Comparison of ENCODE assay signal across 12 cellular contexts in genomic region chr19:38556521-38557174, GRCh38.
DNase-seq lines count a peak whose midpoint lies in the region; ATAC-seq and TF ChIP-seq lines count a peak whose summit lies in the region.
"Had no signal": no experiment of that assay in that cellular context is flagged by ENCODE, and none has a peak within 500 bp of the region (broad histone marks: within the 10 kb centered on the region; RNA-seq: fewer than 3 reads in every experiment).

No MANE protein-coding gene starts in this region.

- H3K27me3 Mint-ChIP-seq in CD8-positive, alpha-beta memory T cell: no peaks in the 10 kb centered on the region

- POLR2A ChIA-PET in CD8-positive, alpha-beta memory T cell (lab: Charles Lee): interaction anchor here (0.7 to 0.8 kb wide), 5 partner anchors 14 to 302 kb away, joined by 3 to 6 read pairs (median 4); partner anchors contain the start of gene EIF3K

- H3K4me1 Mint-ChIP-seq in CD8-positive, alpha-beta memory T cell: peaks cover 47 to 73% (median 67%) of the 10 kb centered on the region in 3 donors

- H3K27ac ChIP-seq in CD8-positive, alpha-beta memory T cell (ENCODE audit: low read depth, low read length): no peak overlapping the region
- H3K27ac ChIP-seq in RWPE2 (ENCODE audit: poor library complexity, severe bottlenecking): no peak overlapping the region
- no peak overlapping the region for H3K27ac ChIP-seq in foreskin keratinocyte
- H3K27ac ChIP-seq in WERI-Rb-1: no peak overlapping the region
- H3K27ac ChIP-seq: sigmoid colon had no signal

- peak; percentile 28 for TF ChIP-seq CTCF in GM20000 (IDR thresholded peaks at IDR 0.05; ENCODE audit: extremely low read depth, missing control alignments)
- TF ChIP-seq CTCF in RWPE2 (IDR thresholded peaks at IDR 0.05; ENCODE audit: poor library complexity, severe bottlenecking): peak; percentile 54
- peak; percentile 72 for TF ChIP-seq CTCF in foreskin keratinocyte (conservative IDR thresholded peaks at IDR 0.05)
- TF ChIP-seq CTCF in WERI-Rb-1 (IDR thresholded peaks at IDR 0.05; ENCODE audit: low read depth, low read length): no peak

- no peaks in the 10 kb centered on the region for H3K36me3 ChIP-seq in CD8-positive, alpha-beta memory T cell (ENCODE audit: insufficient read depth, low read length)
- H3K36me3 ChIP-seq in RWPE2 (ENCODE audit: low read depth) (no peaks in the 10 kb centered on the region), WERI-Rb-1 (no peaks in the 10 kb centered on the region)
- H3K36me3 ChIP-seq: sigmoid colon had no signal

- no peaks in the 10 kb centered on the region for H3K36me3 Mint-ChIP-seq in CD8-positive, alpha-beta memory T cell
- H3K36me3 Mint-ChIP-seq: mesothelial cell of epicardium had no signal

- ATAC-seq in RWPE2 (ENCODE audit: low read depth) (0 out of 3 replicates have a peak, but pooled peaks have one; percentile 24), foreskin keratinocyte (no peak), GM19455 (IDR thresholded peaks at IDR 0.05; ENCODE audit: unreplicated experiment) (no peak), GM21529 (IDR thresholded peaks at IDR 0.05; ENCODE audit: unreplicated experiment) (no peak)
- ATAC-seq: SK-N-SH treated with all-trans-retinoic acid at 6 μM for 48 hours had no signal

- H3K9me3 Mint-ChIP-seq in CD8-positive, alpha-beta memory T cell: no peaks in the 10 kb centered on the region

- no peak overlapping the region for H3K4me3 ChIP-seq in CD8-positive, alpha-beta memory T cell (ENCODE audit: low read length)
- H3K4me3 ChIP-seq in RWPE2 (ENCODE audit: severe bottlenecking) (no peak overlapping the region), WERI-Rb-1 (ENCODE audit: low read depth, low read length) (no peak overlapping the region)
- H3K4me3 ChIP-seq: sigmoid colon had no signal

- H3K9me3 ChIP-seq in CD8-positive, alpha-beta memory T cell (ENCODE audit: low read length): no peaks in the 10 kb centered on the region
- H3K9me3 ChIP-seq in RWPE2 (ENCODE audit: severe bottlenecking): no peaks in the 10 kb centered on the region
- H3K9me3 ChIP-seq in WERI-Rb-1 (ENCODE audit: severe bottlenecking): no peaks in the 10 kb centered on the region
- H3K9me3 ChIP-seq: sigmoid colon had no signal

- CTCF ChIA-PET in CD8-positive, alpha-beta memory T cell (lab: Charles Lee): interaction anchor here (0.8 to 1.9 kb wide), 5 partner anchors 13 to 78 kb away, joined by 3 to 12 read pairs (median 3); partner anchors contain the start of gene EIF3K

- peak in 2 of 5 donors; percentile 22 to 63 for DNase-seq in CD8-positive, alpha-beta memory T cell
- DNase-seq in GM20000 (ENCODE audit: low spot score) (no peak), RWPE2 (ENCODE audit: low spot score) (no peak), foreskin keratinocyte (peak in 1 of 2 donors; percentile 29), WERI-Rb-1 (no peak), DMS53 (lab: John Stamatoyannopoulos, UW) (no peak)
- DNase-seq: central memory CD4-positive, alpha-beta T cell; sigmoid colon had no signal

- peak overlapping the region; percentile 2 to 90 (median 62) for H3K27ac Mint-ChIP-seq in CD8-positive, alpha-beta memory T cell
- H3K27ac Mint-ChIP-seq: mesothelial cell of epicardium had no signal

- peaks cover 38% of the 10 kb centered on the region for H3K4me1 ChIP-seq in CD8-positive, alpha-beta memory T cell (ENCODE audit: insufficient read depth, low read length)
- peaks cover 9% of the 10 kb centered on the region for H3K4me1 ChIP-seq in RWPE2 (ENCODE audit: insufficient read depth, poor library complexity, severe bottlenecking)
- peaks cover 6% of the 10 kb centered on the region for H3K4me1 ChIP-seq in foreskin keratinocyte
- H3K4me1 ChIP-seq: sigmoid colon had no signal

- H3K4me3 Mint-ChIP-seq in CD8-positive, alpha-beta memory T cell: peak overlapping the region; percentile 6 to 86 (median 72)
- H3K4me3 Mint-ChIP-seq: mesothelial cell of epicardium had no signal

- no peaks in the 10 kb centered on the region for H3K27me3 ChIP-seq in CD8-positive, alpha-beta memory T cell (ENCODE audit: insufficient read depth, low read length, poor library complexity, severe bottlenecking)
- H3K27me3 ChIP-seq in RWPE2 (ENCODE audit: insufficient read depth, poor library complexity, severe bottlenecking) (no peaks in the 10 kb centered on the region), foreskin keratinocyte (peaks cover 2% of the 10 kb centered on the region), WERI-Rb-1 (ENCODE audit: insufficient read depth, low read depth, severe bottlenecking) (no peaks in the 10 kb centered on the region)
